Comparison of ENCODE assay signal across 20 cellular contexts in the genomic region with DNA sequence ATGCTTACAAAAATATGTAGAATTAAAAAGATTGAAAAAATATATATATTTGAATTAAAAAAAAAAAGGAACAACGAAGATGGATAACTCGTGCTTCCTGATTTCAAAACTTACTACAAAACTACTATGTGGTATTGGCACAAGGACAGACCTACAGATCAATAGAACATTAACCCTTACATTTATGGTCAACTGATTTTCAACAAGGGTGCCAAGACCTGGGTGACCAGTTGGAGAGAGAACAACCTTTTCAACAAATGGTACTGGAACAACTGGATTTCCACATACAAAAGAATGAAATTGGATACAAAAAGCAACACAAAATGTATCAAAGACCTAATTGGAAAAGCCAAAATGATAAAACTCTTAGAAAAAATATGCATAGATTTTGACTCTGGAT. TPM values are rescaled to one million over a fixed set of nuclear protein-coding genes. Genes with fewer than 3 reads are reported as not detected.
A peak's percentile ranks its signal among the peaks of the same experiment; 100 is the strongest.
DNase-seq lines count a peak whose midpoint lies in the region; ATAC-seq, FAIRE-seq and TF ChIP-seq lines count a peak whose summit lies in the region.
"Had no signal": no experiment of that assay in that cellular context is flagged by ENCODE, and none has a peak within 500 bp of the region (broad histone marks: within the 10 kb centered on the region; RNA-seq: fewer than 3 reads in every experiment).

No MANE protein-coding gene starts in this region.

- H3K9ac ChIP-seq in liver (ENCODE audit: low read depth in 1 of 2, low read length in 2 of 2) = no peak overlapping the region
- no peak overlapping the region for H3K9ac ChIP-seq in HepG2 (ENCODE audit: insufficient read depth, low read depth, low read length)
- H3K9ac ChIP-seq in PC-3 (ENCODE audit: low read length) = no peak overlapping the region
- H3K9ac ChIP-seq: BLaER1 treated with 17β-estradiol and CSF1 and Interleukin-3, amounts not matched to agents 10 nM and 100 nM had no signal

- POLR2A ChIA-PET in HepG2 (lab: Yijun Ruan, JAX) = no interaction called here
- POLR2A ChIA-PET in PC-3 (lab: Charles Lee; ENCODE audit: unreplicated experiment) = no interaction called here

- DNase-seq in HepG2 (ENCODE audit: low spot score) = no peak
- DNase-seq in H54 (ENCODE audit: insufficient read length, low spot score) = no peak
- DNase-seq in right lobe of liver = no peak
- no peak for DNase-seq in PC-3
- DNase-seq: AML-193; Caco-2; Calu3; CD4-positive, alpha-beta memory T cell; DMS79 treated with DMSO at 0.1 percent for 48 hours; GF-D8 had no signal

- intact Hi-C loops in HepG2 (cut with micrococcal nuclease; ENCODE audit: unreplicated experiment) = no loop called here
- intact Hi-C loops in right lobe of liver (cut with DNase I) = no loop called here
- intact Hi-C loops in PC-3 (cut with micrococcal nuclease) = no loop called here

- peaks cover 0 to 4% (median 2%) of the 10 kb centered on the region in 4 donors for H3K4me1 ChIP-seq in liver (ENCODE audit: control insufficient read depth in 4 of 4, insufficient read depth in 4 of 4, low read length in 3 of 4)
- peaks cover 8% of the 10 kb centered on the region; the same call in 1 of the 2 replicates for H3K4me1 ChIP-seq in HepG2 (ENCODE audit: insufficient read depth, low read length)
- H3K4me1 ChIP-seq in right lobe of liver = peaks cover 0 to 4% (median 2%) of the 10 kb centered on the region in 4 donors
- H3K4me1 ChIP-seq in PC-3 (ENCODE audit: insufficient read depth, low read length) = 0 out of 2 replicates have a peak, but pooled peaks cover under 1% of the 10 kb centered on the region
- H3K4me1 ChIP-seq: Caco-2 had no signal

- H4K20me1 ChIP-seq in HepG2 (ENCODE audit: insufficient read depth, low read length) (no peaks in the 10 kb centered on the region), PC-3 (ENCODE audit: low read length) (peaks cover 9% of the 10 kb centered on the region; the same call in 1 of the 2 replicates)

- ATAC-seq in HepG2 (no peak), right lobe of liver (peak; percentile 53 to 82 (median 69)), PC-3 (no peak), GM19351 (IDR thresholded peaks at IDR 0.05; ENCODE audit: unreplicated experiment) (no peak)
- ATAC-seq: A549 had no signal

- in situ Hi-C loops in HepG2 (cut with HindIII; ENCODE audit: extremely low pct_ligation_motif_present, low pct_unique_long_range_greater_than_20kb) = no loop called here

- H3K4me2 ChIP-seq in HepG2 (ENCODE audit: low read depth, low read length) = no peak overlapping the region
- H3K4me2 ChIP-seq in PC-3 (ENCODE audit: low read length) = no peak overlapping the region
- H3K4me2 ChIP-seq: A549; BLaER1 treated with 17β-estradiol and CSF1 and Interleukin-3, amounts not matched to agents 10 nM and 100 nM had no signal

- peaks cover 5 to 26% (median 18%) of the 10 kb centered on the region in 4 donors for H3K36me3 ChIP-seq in liver (ENCODE audit: control insufficient read depth in 4 of 4, insufficient read depth in 3 of 4, low read depth in 1 of 4, low read length in 3 of 4)
- peaks cover 10 to 25% of the 10 kb centered on the region in 2 experiments for H3K36me3 ChIP-seq in HepG2 (replicated peaks in 1 of 2; ENCODE audit: control insufficient read depth in 1 of 2, insufficient read depth in 2 of 2, low read length in 2 of 2)
- H3K36me3 ChIP-seq in right lobe of liver = peaks cover 7 to 28% (median 12%) of the 10 kb centered on the region in 4 donors
- H3K36me3 ChIP-seq in PC-3 (ENCODE audit: low read depth, low read length) = peaks cover 42% of the 10 kb centered on the region

- H2AFZ ChIP-seq in HepG2 (ENCODE audit: low read length) (no peak overlapping the region), PC-3 (ENCODE audit: low read length) (no peak overlapping the region)

- FAIRE-seq in HepG2 (lab: Jason Lieb, UNC) = no peak
- FAIRE-seq in H54 (lab: Jason Lieb, UNC) = peak; percentile 38
- FAIRE-seq: A549, D721Med, G401.6, GM12891, GM19239 had no signal

- H3K79me2 ChIP-seq in HepG2 (ENCODE audit: insufficient read depth, low read length) (peaks cover 23% of the 10 kb centered on the region), PC-3 (ENCODE audit: low read length) (peaks cover 61% of the 10 kb centered on the region)

- CTCF ChIA-PET in HepG2 (lab: Yijun Ruan, JAX; ENCODE audit: low intra/inter-chr PET ratio, low total read pairs) (no interaction called here), PC-3 (lab: Charles Lee) (interaction anchor here (0.7 kb wide), 1 partner anchor 72 kb away, joined by 3 read pairs; no protein-coding TSS in a partner anchor)

- no peak for TF ChIP-seq EP300 in HepG2 (IDR thresholded peaks at IDR 0.05; ENCODE audit: low read depth in 2 of 2, low read length in 2 of 2)
- TF ChIP-seq EP300 in HepG2 (CRISPR knock-in tag; IDR thresholded peaks at IDR 0.05; ENCODE audit: borderline replicate concordance) = no peak

- no TSS peak for BruUV-seq in HepG2 (replicated peaks; lab: Mats Ljungman, UMichigan)
- no TSS peak for BruUV-seq in PC-3 (replicated peaks; lab: Mats Ljungman, UMichigan)

- TF ChIP-seq POLR2A in HepG2 (IDR thresholded peaks at IDR 0.05; ENCODE audit: insufficient read depth in 1 of 2, low read depth in 2 of 2, low read length in 2 of 2) = no peak
- TF ChIP-seq POLR2A in H54 (IDR thresholded peaks at IDR 0.05; ENCODE audit: low read depth, low read length) = no peak
- TF ChIP-seq POLR2A in right lobe of liver (IDR thresholded peaks at IDR 0.05) = no peak

- H3K9me3 ChIP-seq in liver (ENCODE audit: control insufficient read depth in 4 of 4, low read length in 3 of 4) (no peaks in the 10 kb centered on the region), HepG2 (ENCODE audit: low read length) (no peaks in the 10 kb centered on the region), right lobe of liver (no peaks in the 10 kb centered on the region), PC-3 (ENCODE audit: low read length) (no peaks in the 10 kb centered on the region)
- H3K9me3 ChIP-seq: A549; BLaER1 treated with 17β-estradiol and CSF1 and Interleukin-3, amounts not matched to agents 10 nM and 100 nM; Caco-2 had no signal

- TF ChIP-seq CTCF in liver (IDR thresholded peaks at IDR 0.05; ENCODE audit: low read depth, low read length, missing input control) (no peak), HepG2 (CRISPR knock-in tag; IDR thresholded peaks at IDR 0.05) (no peak), right lobe of liver (IDR thresholded peaks at IDR 0.05) (no peak), PC-3 (conservative IDR thresholded peaks at IDR 0.05; ENCODE audit: low read depth, low read length) (no peak)

- H3F3A ChIP-seq in PC-3 (ENCODE audit: low read length, unreplicated experiment) = peaks cover 4% of the 10 kb centered on the region

- 30% methylated on average over 2 of the region's 2 CpGs for WGBS in liver
- 88% methylated on average over 2 of the region's 2 CpGs for WGBS in HepG2 (ENCODE audit: low lambda C conversion rate)
- 11% methylated on average over 2 of the region's 2 CpGs for WGBS in right lobe of liver (ENCODE audit: insufficient coverage, low coverage, low lambda C conversion rate, missing lambda C conversion rate)

- no peak overlapping the region for H3K27ac ChIP-seq in liver (ENCODE audit: low read depth in 1 of 2, low read length in 2 of 2)
- H3K27ac ChIP-seq in HepG2 (ENCODE audit: extremely low read length, insufficient read depth, low read length) = no peak overlapping the region
- H3K27ac ChIP-seq in right lobe of liver = no peak overlapping the region
- no peak overlapping the region for H3K27ac ChIP-seq in PC-3 (ENCODE audit: low read length)
- H3K27ac ChIP-seq: 22Rv1; A549; BLaER1 treated with 17β-estradiol and CSF1 and Interleukin-3, amounts not matched to agents 10 nM and 100 nM; C4-2B had no signal

- TF ChIP-seq RAD21 in liver (IDR thresholded peaks at IDR 0.05) (peak; percentile 40 to 53), HepG2 (CRISPR knock-in tag; IDR thresholded peaks at IDR 0.05) (no peak)

- no peaks in the 10 kb centered on the region for H3K9me2 ChIP-seq in PC-3 (replicated peaks; ENCODE audit: low read length)

- H3K27me3 ChIP-seq in liver (ENCODE audit: control insufficient read depth in 4 of 4, insufficient read depth in 4 of 4, low read length in 3 of 4) = no peaks in the 10 kb centered on the region
- no peaks in the 10 kb centered on the region for H3K27me3 ChIP-seq in HepG2 (ENCODE audit: control insufficient read depth in 1 of 2, insufficient read depth in 2 of 2, low read length in 2 of 2)
- H3K27me3 ChIP-seq in right lobe of liver = no peaks in the 10 kb centered on the region
- no peaks in the 10 kb centered on the region for H3K27me3 ChIP-seq in PC-3 (ENCODE audit: low read length)
- H3K27me3 ChIP-seq: BLaER1 treated with 17β-estradiol and CSF1 and Interleukin-3, amounts not matched to agents 10 nM and 100 nM had no signal

- H3K4me3 ChIP-seq in liver (ENCODE audit: low read depth in 1 of 3, low read length in 3 of 3) (no peak overlapping the region), HepG2 (replicated peaks in 1 of 3; ENCODE audit: insufficient read depth in 1 of 3, low read depth in 2 of 3, low read length in 3 of 3) (no peak overlapping the region), right lobe of liver (no peak overlapping the region), PC-3 (ENCODE audit: low read length) (no peak overlapping the region)
- H3K4me3 ChIP-seq: A549; BLaER1 treated with 17β-estradiol and CSF1 and Interleukin-3, amounts not matched to agents 10 nM and 100 nM had no signal

RNA-seq across cellular contexts. Expression of gene AP3M1, which starts 10.1 kb away (rescaled TPM):
- total RNA-seq in liver (10 to 100 TPM; 20.2 to 24.8 TPM), HepG2 (2016; rRNA removed; fragmentation: Illumina TruSeq; extraction: Trizol) (31.6 and 51.1 TPM in 2 replicates), right lobe of liver (10 to 100 TPM; 16.2 to 22.4 (median 19.9) TPM), PC-3 (2014; rRNA removed) (129 and 165 TPM in 2 replicates)
- polyA plus RNA-seq in liver (10 to 100 TPM in 1 of 2 donors, 1 to 10 TPM in 1; 7.5 to 12.9 TPM), HepG2 (2011; rRNA removed) (23.7 and 29.0 TPM in 2 replicates)
- total RNA-seq in HepG2 (2016; cell fraction: cytosol; rRNA removed; fragmentation: Illumina TruSeq; extraction: Trizol; ENCODE audit: low read depth) = 3.0 and 3.7 TPM in 2 replicates
- 33.1 and 46.7 TPM in 2 replicates for total RNA-seq in HepG2 (2016; cell fraction: insoluble cytoplasmic fraction; rRNA removed; fragmentation: Illumina TruSeq; extraction: Trizol)
- total RNA-seq in HepG2 (2016; cell fraction: membrane; rRNA removed; fragmentation: Illumina TruSeq; extraction: Trizol) = 10.2 and 13.3 TPM in 2 replicates
- 23.1 and 30.8 TPM in 2 replicates for total RNA-seq in HepG2 (2016; cell fraction: nucleus; rRNA removed; fragmentation: Illumina TruSeq; extraction: Trizol)
- 12.2 and 18.6 TPM in 2 replicates for polyA plus RNA-seq in HepG2 (2011; cell fraction: cytosol; rRNA removed)
- polyA plus RNA-seq in HepG2 (2011; cell fraction: nucleus; rRNA removed) = 16.9 and 19.8 TPM in 2 replicates
- polyA plus RNA-seq in HepG2 (2012) = 23.2 and 28.6 TPM in 2 replicates
- polyA plus RNA-seq in HepG2 (2016; cell fraction: cytosol; fragmentation: Illumina TruSeq; extraction: Trizol; ENCODE audit: low read depth) = 1.9 and 2.0 TPM in 2 replicates
- polyA plus RNA-seq in HepG2 (2016; cell fraction: insoluble cytoplasmic fraction; fragmentation: Illumina TruSeq; extraction: Trizol; ENCODE audit: low read depth) = 42.8 and 44.8 TPM in 2 replicates
- 5.4 and 5.6 TPM in 2 replicates for polyA plus RNA-seq in HepG2 (2016; cell fraction: membrane; fragmentation: Illumina TruSeq; extraction: Trizol; ENCODE audit: low read depth)
- 31.0 and 32.0 TPM in 2 replicates for polyA plus RNA-seq in HepG2 (2016; cell fraction: nucleus; fragmentation: Illumina TruSeq; extraction: Trizol; ENCODE audit: insufficient read depth, low read depth)
- polyA minus RNA-seq in HepG2 (2011; rRNA and poly(A)+ RNA removed; ENCODE audit: low replicate concordance) = 19.8 and 58.2 TPM in 2 replicates
- 23.2 and 23.7 TPM in 2 replicates for polyA minus RNA-seq in HepG2 (2011; cell fraction: cytosol; rRNA and poly(A)+ RNA removed)
- polyA minus RNA-seq in HepG2 (2011; cell fraction: nucleus; rRNA and poly(A)+ RNA removed) = 43.5 and 43.8 TPM in 2 replicates

RNA-seq across cellular contexts. Expression of gene ADK, which starts 10.5 kb away (rescaled TPM):
- total RNA-seq in liver = 10 to 100 TPM; 18.0 to 88.0 TPM
- 100 to 1,000 TPM in 1 of 2 donors, 10 to 100 TPM in 1; 43.0 to 110 TPM for polyA plus RNA-seq in liver
- total RNA-seq in HepG2 (2016; rRNA removed; fragmentation: Illumina TruSeq; extraction: Trizol) = 79.1 and 129 TPM in 2 replicates
- 26.6 and 27.5 TPM in 2 replicates for total RNA-seq in HepG2 (2016; cell fraction: cytosol; rRNA removed; fragmentation: Illumina TruSeq; extraction: Trizol; ENCODE audit: low read depth)
- total RNA-seq in HepG2 (2016; cell fraction: insoluble cytoplasmic fraction; rRNA removed; fragmentation: Illumina TruSeq; extraction: Trizol) = 75.9 and 131 TPM in 2 replicates
- 36.9 and 37.6 TPM in 2 replicates for total RNA-seq in HepG2 (2016; cell fraction: membrane; rRNA removed; fragmentation: Illumina TruSeq; extraction: Trizol)
- 68.1 and 76.5 TPM in 2 replicates for total RNA-seq in HepG2 (2016; cell fraction: nucleus; rRNA removed; fragmentation: Illumina TruSeq; extraction: Trizol)
- polyA plus RNA-seq in HepG2 (2011; rRNA removed) = 35.0 and 48.6 TPM in 2 replicates
- polyA plus RNA-seq in HepG2 (2011; cell fraction: cytosol; rRNA removed) = 21.6 and 31.1 TPM in 2 replicates
- 9.1 and 9.6 TPM in 2 replicates for polyA plus RNA-seq in HepG2 (2011; cell fraction: nucleus; rRNA removed)
- polyA plus RNA-seq in HepG2 (2012) = 33.5 and 43.4 TPM in 2 replicates
- polyA plus RNA-seq in HepG2 (2016; cell fraction: cytosol; fragmentation: Illumina TruSeq; extraction: Trizol; ENCODE audit: low read depth) = 32.5 and 34.3 TPM in 2 replicates
- polyA plus RNA-seq in HepG2 (2016; cell fraction: insoluble cytoplasmic fraction; fragmentation: Illumina TruSeq; extraction: Trizol; ENCODE audit: low read depth) = 174 and 182 TPM in 2 replicates
- 35.0 and 37.9 TPM in 2 replicates for polyA plus RNA-seq in HepG2 (2016; cell fraction: membrane; fragmentation: Illumina TruSeq; extraction: Trizol; ENCODE audit: low read depth)
- 48.1 and 53.1 TPM in 2 replicates for polyA plus RNA-seq in HepG2 (2016; cell fraction: nucleus; fragmentation: Illumina TruSeq; extraction: Trizol; ENCODE audit: insufficient read depth, low read depth)
- 13.1 and 16.9 TPM in 2 replicates for polyA minus RNA-seq in HepG2 (2011; rRNA and poly(A)+ RNA removed; ENCODE audit: low replicate concordance)
- 17.2 and 21.8 TPM in 2 replicates for polyA minus RNA-seq in HepG2 (2011; cell fraction: cytosol; rRNA and poly(A)+ RNA removed)
- 77.4 and 91.6 TPM in 2 replicates for polyA minus RNA-seq in HepG2 (2011; cell fraction: nucleus; rRNA and poly(A)+ RNA removed)
- 10 to 100 TPM; 54.2 to 92.5 (median 63.5) TPM for total RNA-seq in right lobe of liver
- 221 and 256 TPM in 2 replicates for total RNA-seq in PC-3 (2014; rRNA removed)

Comparison
In these comparisons a context has a peak if more than half of its experiments do, and no peak if none do; other contexts are left out.
1. ATAC-seq: peak in right lobe of liver (4 of 4); none in HepG2 (single experiment), PC-3 (single experiment) and GM19351 (single experiment).